In genomic region chr20:59158673-59159072, GRCh38 we compare ENCODE assay signal across 23 cellular contexts. TPM values are rescaled to one million over a fixed set of nuclear protein-coding genes. Genes with fewer than 3 reads are reported as not detected.
DNase-seq lines count a peak whose midpoint lies in the region; ATAC-seq and TF ChIP-seq lines count a peak whose summit lies in the region.
"Had no signal": no experiment of that assay in that cellular context is flagged by ENCODE, and none has a peak within 500 bp of the region (broad histone marks: within the 10 kb centered on the region; RNA-seq: fewer than 3 reads in every experiment).

No MANE protein-coding gene starts in this region.

- 90% methylated on average over 6 of the region's 6 CpGs for WGBS in esophagus muscularis mucosa

- H3K9me3 ChIP-seq in effector memory CD4-positive, alpha-beta T cell (ENCODE audit: control insufficient read depth, low read length): no peaks in the 10 kb centered on the region
- no peaks in the 10 kb centered on the region for H3K9me3 ChIP-seq in esophagus muscularis mucosa
- H3K9me3 ChIP-seq: neutrophil, suprapubic skin, upper lobe of right lung had no signal

- H3K27me3 ChIP-seq in effector memory CD4-positive, alpha-beta T cell (replicated peaks; ENCODE audit: control insufficient read depth, insufficient read depth, low read length, poor library complexity, severe bottlenecking): no peaks in the 10 kb centered on the region
- H3K27me3 ChIP-seq in esophagus muscularis mucosa: peaks cover 0 to 24% (median 0%) of the 10 kb centered on the region in 4 donors
- H3K27me3 ChIP-seq: upper lobe of right lung had no signal

- CTCF ChIA-PET in T-cell (lab: Charles Lee): interaction anchor here (1.1 to 1.4 kb wide), 9 partner anchors 7 to 71 kb away, joined by 3 to 10 read pairs (median 4); no protein-coding TSS in a partner anchor

- H3K27me3 Mint-ChIP-seq in natural killer cell (ENCODE audit: low read depth in 2 of 2) (peaks cover 7 to 10% of the 10 kb centered on the region in 2 donors), T-cell (no peaks in the 10 kb centered on the region)
- peaks cover 8% of the 10 kb centered on the region in 2 donors for H3K27me3 Mint-ChIP-seq in natural killer cell treated with Interleukin-12 subunit alpha and Interleukin-12 subunit beta and Interleukin-15 and Interleukin-18, amount 100 ng/mL, for 72 hours

- TF ChIP-seq CTCF in natural killer cell (IDR thresholded peaks at IDR 0.05): no peak
- TF ChIP-seq CTCF in esophagus muscularis mucosa (IDR thresholded peaks at IDR 0.05): no peak

- ATAC-seq in natural killer cell: no peak
- ATAC-seq in natural killer cell treated with Interleukin-12 subunit alpha and Interleukin-12 subunit beta and Interleukin-15 and Interleukin-18, amount 100 ng/mL, for 72 hours: no peak
- no peak for ATAC-seq in T-cell (replicated peaks in 1 of 4)
- ATAC-seq: left lobe of liver had no signal

- no peak overlapping the region for H3K4me3 Mint-ChIP-seq in natural killer cell
- no peak overlapping the region for H3K4me3 Mint-ChIP-seq in natural killer cell treated with Interleukin-12 subunit alpha and Interleukin-12 subunit beta and Interleukin-15 and Interleukin-18, amount 100 ng/mL, for 72 hours
- peak overlapping the region in 2 of 3 donors; percentile 82 to 87 for H3K4me3 Mint-ChIP-seq in T-cell
- H3K4me3 Mint-ChIP-seq: H9 had no signal

- H3K9me3 Mint-ChIP-seq in natural killer cell (no peaks in the 10 kb centered on the region), T-cell (no peaks in the 10 kb centered on the region)
- no peaks in the 10 kb centered on the region for H3K9me3 Mint-ChIP-seq in natural killer cell treated with Interleukin-12 subunit alpha and Interleukin-12 subunit beta and Interleukin-15 and Interleukin-18, amount 100 ng/mL, for 72 hours
- H3K9me3 Mint-ChIP-seq: activated naive CD4-positive, alpha-beta T cell treated with anti-CD3 and anti-CD28 coated beads, Interleukin-2, amount 10 ng/mL, durations not matched to agents 7 days and 5 days; H9 had no signal

- no peaks in the 10 kb centered on the region for H3K36me3 ChIP-seq in effector memory CD4-positive, alpha-beta T cell (ENCODE audit: control insufficient read depth, insufficient read depth, low read length)
- H3K36me3 ChIP-seq in esophagus muscularis mucosa: no peaks in the 10 kb centered on the region
- H3K36me3 ChIP-seq: neutrophil, suprapubic skin, upper lobe of right lung had no signal

- POLR2A ChIA-PET in T-cell (lab: Charles Lee): interaction anchor here (0.7 to 3.1 kb wide), 9 partner anchors 8 to 55 kb away, joined by 3 to 29 read pairs (median 4); no protein-coding TSS in a partner anchor

- peaks cover 63 to 70% of the 10 kb centered on the region in 2 donors for H3K4me1 Mint-ChIP-seq in natural killer cell
- peaks cover 57 to 58% of the 10 kb centered on the region in 2 donors for H3K4me1 Mint-ChIP-seq in natural killer cell treated with Interleukin-12 subunit alpha and Interleukin-12 subunit beta and Interleukin-15 and Interleukin-18, amount 100 ng/mL, for 72 hours (ENCODE audit: low read depth in 2 of 2)
- H3K4me1 Mint-ChIP-seq in T-cell: peaks cover 85 to 95% (median 95%) of the 10 kb centered on the region in 3 donors

- peak overlapping the region; percentile 98 for H3K27ac ChIP-seq in effector memory CD4-positive, alpha-beta T cell (ENCODE audit: insufficient read depth, low read length, poor library complexity, severe bottlenecking)
- no peak overlapping the region for H3K27ac ChIP-seq in esophagus muscularis mucosa (replicated peaks in 1 of 4)
- H3K27ac ChIP-seq: neutrophil, upper lobe of right lung had no signal

- no peak for TF ChIP-seq EP300 in esophagus muscularis mucosa (IDR thresholded peaks at IDR 0.05)

- no peak for DNase-seq in natural killer cell
- DNase-seq in natural killer cell treated with Interleukin-12 subunit alpha and Interleukin-12 subunit beta and Interleukin-15 and Interleukin-18, amount 100 ng/mL, for 72 hours (ENCODE audit: low spot score): no peak
- no peak for DNase-seq in T-cell
- no peak for DNase-seq in effector memory CD4-positive, alpha-beta T cell
- no peak for DNase-seq in NCI-H2029 (lab: John Stamatoyannopoulos, UW)
- DNase-seq in esophagus muscularis mucosa (ENCODE audit: extremely low spot score): no peak
- no peak for DNase-seq in NCI-H526 (lab: John Stamatoyannopoulos, UW)
- DNase-seq: EL, mesenchymal stem cell, NCI-H1092 treated with DMSO at 0.1 percent for 48 hours, NCI-H1930, NCI-H526 treated with DMSO at 0.1 percent for 48 hours, posterior cingulate gyrus, right cardiac atrium, upper lobe of right lung had no signal

- no peak overlapping the region for H3K4me3 ChIP-seq in effector memory CD4-positive, alpha-beta T cell (ENCODE audit: insufficient read depth, low read depth, low read length, poor library complexity, severe bottlenecking)
- no peak overlapping the region for H3K4me3 ChIP-seq in esophagus muscularis mucosa
- H3K4me3 ChIP-seq: smooth muscle cell, suprapubic skin, upper lobe of right lung had no signal

- peak overlapping the region; percentile 100 for H3K27ac Mint-ChIP-seq in natural killer cell
- H3K27ac Mint-ChIP-seq in natural killer cell treated with Interleukin-12 subunit alpha and Interleukin-12 subunit beta and Interleukin-15 and Interleukin-18, amount 100 ng/mL, for 72 hours: peak overlapping the region in 1 of 2 donors; percentile 97
- H3K27ac Mint-ChIP-seq in T-cell: peak overlapping the region; percentile 99
- H3K27ac Mint-ChIP-seq: H9 had no signal

- intact Hi-C loops in natural killer cell (cut with micrococcal nuclease) (loop anchor here (1.0 to 2.0 kb wide), 3 partner anchors 8 to 49 kb away; no protein-coding TSS in a partner anchor), esophagus muscularis mucosa (cut with DNase I) (loop anchor here (10.0 kb wide), 1 partner anchor 56 kb away; no protein-coding TSS in a partner anchor)

- TF ChIP-seq POLR2A in esophagus muscularis mucosa (IDR thresholded peaks at IDR 0.05; ENCODE audit: low read depth): no peak

- H3K36me3 Mint-ChIP-seq in natural killer cell (no peaks in the 10 kb centered on the region), T-cell (peaks cover 16% of the 10 kb centered on the region)
- H3K36me3 Mint-ChIP-seq in natural killer cell treated with Interleukin-12 subunit alpha and Interleukin-12 subunit beta and Interleukin-15 and Interleukin-18, amount 100 ng/mL, for 72 hours: no peaks in the 10 kb centered on the region

- H3K4me1 ChIP-seq in effector memory CD4-positive, alpha-beta T cell (ENCODE audit: control insufficient read depth, insufficient read depth, low read length, poor library complexity, severe bottlenecking): peaks cover 70% of the 10 kb centered on the region
- peaks cover 0 to 18% (median 11%) of the 10 kb centered on the region in 4 donors for H3K4me1 ChIP-seq in esophagus muscularis mucosa
- H3K4me1 ChIP-seq: upper lobe of right lung had no signal

RNA-seq across cellular contexts. Expression of gene ZNF831, which starts 4.9 kb away (rescaled TPM):
- 10 to 100 TPM; 24.8 to 42.0 (median 40.2) TPM for total RNA-seq in natural killer cell
- 1 to 10 TPM; 3.3 to 5.7 TPM for total RNA-seq in natural killer cell treated with Interleukin-12 subunit alpha and Interleukin-12 subunit beta and Interleukin-15 and Interleukin-18, amount 100 ng/mL, for 72 hours
- 10 to 100 TPM; 23.1 to 48.0 (median 29.7) TPM for total RNA-seq in T-cell
- total RNA-seq in esophagus muscularis mucosa: 1 to 10 TPM in 1 of 4 donors, under 1 TPM in 3; 0.34 to 1.3 (median 0.56) TPM
- total RNA-seq: epithelial cell of proximal tubule, glomerular endothelial cell, H9, smooth muscle cell had no signal

Comparison
In these comparisons a context has a peak if more than half of its experiments do, and no peak if none do; other contexts are left out.
1. H3K4me3 Mint-ChIP-seq: peak in T-cell (2 of 3); none in natural killer cell (single experiment) and natural killer cell treated with Interleukin-12 subunit alpha and Interleukin-12 subunit beta and Interleukin-15 and Interleukin-18, amount 100 ng/mL, for 72 hours (single experiment).